ENCODE assay signal across 8 cellular contexts in genomic region chr17:81094744-81095607, GRCh38.
DNase-seq lines count a peak whose midpoint lies in the region; ATAC-seq, FAIRE-seq and TF ChIP-seq lines count a peak whose summit lies in the region.

No MANE protein-coding gene starts in this region.

- H2AFZ ChIP-seq in Karpas-422 (ENCODE audit: low read length) = no peak overlapping the region

- no peak for TF ChIP-seq POLR2A in gastroesophageal sphincter (IDR thresholded peaks at IDR 0.05)

- no peaks in the 10 kb centered on the region for H3K36me3 Mint-ChIP-seq in activated naive CD4-positive, alpha-beta T cell treated with anti-CD3 and anti-CD28 coated beads for 36 hours (ENCODE audit: low read depth)

- H3K27me3 ChIP-seq in Karpas-422 (ENCODE audit: low read length) (no peaks in the 10 kb centered on the region), gastroesophageal sphincter (no peaks in the 10 kb centered on the region), pancreas (no peaks in the 10 kb centered on the region)

- no peaks in the 10 kb centered on the region for H3K9me3 ChIP-seq in Karpas-422 (ENCODE audit: low read length)
- H3K9me3 ChIP-seq in gastroesophageal sphincter = no peaks in the 10 kb centered on the region
- H3K9me3 ChIP-seq in pancreas = no peaks in the 10 kb centered on the region

- intact Hi-C loops in activated naive CD4-positive, alpha-beta T cell treated with anti-CD3 and anti-CD28 coated beads for 36 hours (cut with micrococcal nuclease) = loop anchor here (1.0 to 10.0 kb wide), 4 partner anchors 60 to 300 kb away; partner anchors contain the start of genes BAIAP2, NDUFAF8 and TEPSIN
- intact Hi-C loops in pancreas (cut with DNase I) = no loop called here

- H3K4me2 ChIP-seq in Karpas-422 (ENCODE audit: low read depth, low read length, poor library complexity, severe bottlenecking) = no peak overlapping the region

- CTCF ChIA-PET in activated naive CD4-positive, alpha-beta T cell treated with anti-CD3 and anti-CD28 coated beads for 36 hours (lab: Charles Lee) = interaction anchor here (1.0 to 2.2 kb wide), 3 partner anchors 70 to 72 kb away, joined by 4 to 10 read pairs (median 5); no protein-coding TSS in a partner anchor

- no peaks in the 10 kb centered on the region for H3K9me3 Mint-ChIP-seq in activated naive CD4-positive, alpha-beta T cell treated with anti-CD3 and anti-CD28 coated beads for 36 hours

- H3K4me3 ChIP-seq in Karpas-422 (ENCODE audit: low read length) = no peak overlapping the region
- H3K4me3 ChIP-seq in gastroesophageal sphincter = no peak overlapping the region
- H3K4me3 ChIP-seq in pancreas = no peak overlapping the region

- 9% methylated on average over 8 of the region's 33 CpGs; no CpG with 5 or more reads in 1 of the 2 donors for WGBS in gastroesophageal sphincter (ENCODE audit: low coverage in 1 of 2), 2 donors
- WGBS in pancreas, 2 donors = 61 to 64% methylated on average over 33 of the region's 33 CpGs

- no peak overlapping the region for H3K27ac ChIP-seq in Karpas-422 (ENCODE audit: low read length)
- H3K27ac ChIP-seq in gastroesophageal sphincter = peak overlapping the region in 3 of 4 donors; percentile 82 to 86 (median 84)
- H3K27ac ChIP-seq in pancreas = peak overlapping the region in 1 of 4 donors; percentile 37
- H3K27ac ChIP-seq in temporal lobe (ENCODE audit: low read depth, low read length) = peak overlapping the region; percentile 86

- no peak overlapping the region for H3K27ac Mint-ChIP-seq in activated naive CD4-positive, alpha-beta T cell treated with anti-CD3 and anti-CD28 coated beads for 36 hours

- TF ChIP-seq EP300 in gastroesophageal sphincter (IDR thresholded peaks at IDR 0.05) = no peak

- H3K36me3 ChIP-seq in Karpas-422 (ENCODE audit: insufficient read depth, low read length) (no peaks in the 10 kb centered on the region), gastroesophageal sphincter (peaks cover 0 to 17% of the 10 kb centered on the region in 2 donors), pancreas (no peaks in the 10 kb centered on the region)

- H3K4me1 ChIP-seq in Karpas-422 (ENCODE audit: low read length) (peaks cover 8% of the 10 kb centered on the region), gastroesophageal sphincter (peaks cover 0 to 75% (median 44%) of the 10 kb centered on the region in 3 donors), pancreas (peaks cover 0 to 2% (median 0%) of the 10 kb centered on the region in 3 donors)

- peaks cover 11% of the 10 kb centered on the region; the same call in 1 of the 2 replicates for H4K20me1 ChIP-seq in Karpas-422 (ENCODE audit: insufficient read depth, low read depth, low read length)

- FAIRE-seq in pancreas (lab: Jason Lieb, UNC) = no peak

- no peaks in the 10 kb centered on the region for H3K27me3 Mint-ChIP-seq in activated naive CD4-positive, alpha-beta T cell treated with anti-CD3 and anti-CD28 coated beads for 36 hours (ENCODE audit: low read depth)

- H3K9me2 ChIP-seq in Karpas-422 (replicated peaks; ENCODE audit: insufficient read depth, low read length) = no peaks in the 10 kb centered on the region

- peaks cover 30% of the 10 kb centered on the region for H3K4me1 Mint-ChIP-seq in activated naive CD4-positive, alpha-beta T cell treated with anti-CD3 and anti-CD28 coated beads for 36 hours (ENCODE audit: low read depth)

- TF ChIP-seq CTCF in gastroesophageal sphincter (IDR thresholded peaks at IDR 0.05) = peak in 1 of 4 experiments; percentile 33
- TF ChIP-seq CTCF in pancreas (IDR thresholded peaks at IDR 0.05) = no peak

- H3K79me2 ChIP-seq in Karpas-422 (ENCODE audit: low read length) = no peaks in the 10 kb centered on the region

- ATAC-seq in gastroesophageal sphincter (peak; percentile 75), pancreas (peak; percentile 60 to 77 (median 65)), HG02870 (IDR thresholded peaks at IDR 0.05; ENCODE audit: unreplicated experiment) (no peak)

- DNase-seq in C1 segment of cervical spinal cord (lab: John Stamatoyannopoulos, UW) (peak in 12 of 14 donors; percentile 33 to 92 (median 68)), Karpas-422 (peak; percentile 58), SIG-M5 (lab: John Stamatoyannopoulos, UW) (peak; percentile 70), pancreas (peak in 5 of 6 donors; percentile 65 to 85 (median 71))
- DNase-seq in activated naive CD4-positive, alpha-beta T cell treated with anti-CD3 and anti-CD28 coated beads for 36 hours = peak; percentile 97

- H3K9ac ChIP-seq in Karpas-422 (ENCODE audit: low read length) = no peak overlapping the region

- no peak overlapping the region for H3K4me3 Mint-ChIP-seq in activated naive CD4-positive, alpha-beta T cell treated with anti-CD3 and anti-CD28 coated beads for 36 hours
